25 cellular contexts compared by ENCODE assay signal in the genomic region with DNA sequence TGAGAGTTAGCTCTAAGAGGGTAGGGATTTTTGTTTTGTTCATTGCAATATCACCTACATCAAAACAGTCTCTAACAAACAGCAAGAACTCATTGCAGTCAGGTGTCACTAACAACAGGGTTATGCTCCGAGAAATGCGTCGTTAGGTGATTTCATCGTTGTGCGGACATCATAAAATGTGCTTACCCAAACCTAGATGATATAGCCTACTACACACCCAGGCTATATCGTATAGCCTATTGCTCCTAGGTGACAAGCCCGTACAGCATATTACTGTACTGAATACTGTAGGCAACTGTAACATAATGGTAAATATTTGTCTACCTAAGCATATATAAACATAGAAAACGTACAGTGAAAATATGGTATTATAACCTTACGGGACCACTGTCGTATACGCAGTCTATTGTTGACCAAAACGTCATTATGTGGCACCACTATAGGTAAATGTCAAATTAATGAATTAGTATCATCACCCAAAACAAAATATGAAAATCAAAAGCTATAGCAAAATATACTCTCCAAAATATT.
"Had no signal": no experiment of that assay in that cellular context is flagged by ENCODE, and none has a peak within 500 bp of the region (broad histone marks: within the 10 kb centered on the region; RNA-seq: fewer than 3 reads in every experiment).

No MANE protein-coding gene starts in this region.

- H3K27me3 ChIP-seq: brain microvascular endothelial cell, cardiac muscle cell had no signal

- H3K27me3 Mint-ChIP-seq: activated CD4-positive, alpha-beta T cell treated with anti-CD3 and anti-CD28 coated beads, Interleukin-2, amount 10 ng/mL, durations not matched to agents 7 days and 5 days; activated naive CD4-positive, alpha-beta T cell treated with anti-CD3 and anti-CD28 coated beads, Interleukin-2, amount 10 ng/mL, durations not matched to agents 7 days and 5 days; activated naive CD8-positive, alpha-beta T cell treated with anti-CD3 and anti-CD28 coated beads for 36 hours; T-helper 17 cell had no signal

- H3K36me3 ChIP-seq: brain microvascular endothelial cell, cardiac muscle cell had no signal

- H3K36me3 Mint-ChIP-seq: activated CD4-positive, alpha-beta memory T cell treated with anti-CD3 and anti-CD28 coated beads for 36 hours had no signal

- H3K4me3 Mint-ChIP-seq: activated CD4-positive, alpha-beta memory T cell treated with anti-CD3 and anti-CD28 coated beads for 36 hours; activated CD4-positive, alpha-beta T cell treated with anti-CD3 and anti-CD28 coated beads, Interleukin-2, amount 10 ng/mL, durations not matched to agents 7 days and 5 days; activated naive CD4-positive, alpha-beta T cell treated with anti-CD3 and anti-CD28 coated beads, Interleukin-2, amount 10 ng/mL, durations not matched to agents 7 days and 5 days; activated naive CD8-positive, alpha-beta T cell treated with anti-CD3 and anti-CD28 coated beads for 36 hours; T-helper 17 cell; WTC11 had no signal

- H3K9me3 Mint-ChIP-seq: activated CD4-positive, alpha-beta memory T cell treated with anti-CD3 and anti-CD28 coated beads for 36 hours had no signal

- H3K4me3 ChIP-seq: cardiac muscle cell had no signal

- DNase-seq: activated CD4-positive, alpha-beta memory T cell treated with anti-CD3 and anti-CD28 coated beads for 36 hours; activated CD4-positive, alpha-beta T cell treated with anti-CD3 and anti-CD28 coated beads, Interleukin-2, amount 10 ng/mL, durations not matched to agents 7 days and 5 days; activated CD8-positive, alpha-beta memory T cell treated with anti-CD3 and anti-CD28 coated beads for 24 hours; activated gamma-delta T cell treated with Interleukin-2 at 50 U/mL for 16 hours; activated naive CD4-positive, alpha-beta T cell treated with anti-CD3 and anti-CD28 coated beads, Interleukin-2, amount 10 ng/mL, durations not matched to agents 7 days and 5 days; activated naive CD8-positive, alpha-beta T cell treated with anti-CD3 and anti-CD28 coated beads for 36 hours; activated T-cell treated with anti-CD3 and anti-CD28 coated beads for 4 hours; activated T-cell treated with anti-CD3 and anti-CD28 coated beads, Interleukin-2, amount 50 U/mL, for 72 hours; brain microvascular endothelial cell; MV-4-11; NCI-H1092 treated with DMSO at 0.1 percent for 48 hours; NCI-H1436; NCI-H1694 treated with DMSO at 0.1 percent for 48 hours; NCI-H2029 treated with DMSO at 0.1 percent for 48 hours; NCI-H345; NCI-H510A; NCI-H69; PC-3; SHP77; T-helper 17 cell; T-helper 9 cell had no signal

- ATAC-seq: activated T-cell treated with anti-CD3 and anti-CD28 coated beads, Interleukin-2, amount 50 U/mL, for 72 hours; PC-3; T-helper 17 cell; WTC11 had no signal

- H3K4me2 ChIP-seq: KMS-11 had no signal

- H3K9ac ChIP-seq: KMS-11 had no signal

- H3K27ac ChIP-seq: brain microvascular endothelial cell, cardiac muscle cell, KMS-11 had no signal

- H3K27ac Mint-ChIP-seq: activated CD4-positive, alpha-beta memory T cell treated with anti-CD3 and anti-CD28 coated beads for 36 hours; activated CD4-positive, alpha-beta T cell treated with anti-CD3 and anti-CD28 coated beads, Interleukin-2, amount 10 ng/mL, durations not matched to agents 7 days and 5 days; activated naive CD4-positive, alpha-beta T cell treated with anti-CD3 and anti-CD28 coated beads, Interleukin-2, amount 10 ng/mL, durations not matched to agents 7 days and 5 days; activated naive CD8-positive, alpha-beta T cell treated with anti-CD3 and anti-CD28 coated beads for 36 hours; activated T-cell treated with anti-CD3 and anti-CD28 coated beads, Interleukin-2, amount 50 U/mL, for 72 hours; activated T-helper 2 cell treated with anti-CD3 and anti-CD28 coated beads, Interferon-gamma antibody, Interleukin-2, Interleukin-4, amounts not matched to agents 10 μg/mL and 5 μg/mL and 100 μg/mL, durations not matched to agents 14 hours and 24 hours and 36 hours; T-helper 17 cell; WTC11 had no signal
